ENCODE assay signal across 28 cellular contexts in the genomic region with DNA sequence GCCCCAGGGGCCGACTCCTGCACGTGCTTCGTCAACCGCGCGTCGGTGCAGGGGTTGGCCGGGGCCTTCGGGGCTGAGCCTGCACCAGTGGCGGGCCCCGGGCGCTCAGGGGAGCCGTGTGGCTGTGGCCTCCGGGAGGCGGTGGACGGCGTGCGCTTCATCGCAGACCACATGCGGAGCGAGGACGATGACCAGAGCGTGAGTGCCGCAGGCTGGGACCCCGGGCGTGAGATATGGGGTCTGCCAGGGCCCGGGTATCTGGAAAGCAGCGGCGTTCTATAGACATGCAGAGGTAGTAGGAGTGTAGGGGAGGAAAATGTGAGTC. TPM values are rescaled to one million over a fixed set of nuclear protein-coding genes. Genes with fewer than 3 reads are reported as not detected.
"Had no signal": no experiment of that assay in that cellular context is flagged by ENCODE, and none has a peak within 500 bp of the region (broad histone marks: within the 10 kb centered on the region; RNA-seq: fewer than 3 reads in every experiment).

No MANE protein-coding gene starts in this region.

- DNase-seq: naive thymus-derived CD4-positive, alpha-beta T cell; nucleus accumbens; posterior cingulate gyrus; psoas muscle; right cardiac atrium; right lobe of liver; small intestine; stimulated activated CD4-positive, alpha-beta T cell treated with anti-CD3 and anti-CD28 coated beads, Interleukin-15, amount 100 ng/mL, for 24 hours; stimulated activated CD4-positive, alpha-beta T cell treated with anti-CD3 and anti-CD28 coated beads, Interleukin-2, amount 100 ng/mL, for 24 hours; stimulated activated CD4-positive, alpha-beta T cell treated with anti-CD3 and anti-CD28 coated beads, Interleukin-2, amount 100 ng/mL, for 48 hours; stimulated activated CD4-positive, alpha-beta T cell treated with anti-CD3 and anti-CD28 coated beads, Interleukin-4, amount 100 ng/mL, for 4 hours; stimulated activated CD8-positive, alpha-beta memory T cell treated with anti-CD3 and anti-CD28 coated beads, Interleukin-4, amount 100 ng/mL, for 48 hours; stimulated activated naive CD4-positive, alpha-beta T cell; stimulated activated naive CD8-positive, alpha-beta T cell treated with anti-CD3 and anti-CD28 coated beads, Interleukin-15, amount 100 ng/mL, for 72 hours; stimulated activated naive CD8-positive, alpha-beta T cell treated with anti-CD3 and anti-CD28 coated beads, Interleukin-15, Interleukin-2, amounts not matched to agents 100 U/mL and 50 U/mL, for 24 hours; testis; tibial artery; transverse colon; upper lobe of right lung; uterus had no signal

- H3K4me3 Mint-ChIP-seq: naive thymus-derived CD4-positive, alpha-beta T cell; nephron; neural progenitor cell; stimulated activated memory B cell treated with anti-CD40 and anti-IgM and Interleukin-4, amounts not matched to agents 10 μg/mL and 1 μg/mL and 100 μg/mL, for 72 hours; stimulated activated naive CD8-positive, alpha-beta T cell treated with anti-CD3 and anti-CD28 coated beads, Interleukin-15, amount 100 ng/mL, for 72 hours; type B pancreatic cell had no signal

- H3K27me3 ChIP-seq: pancreas, right lobe of liver, testis, uterus had no signal

- H3K36me3 ChIP-seq: neural progenitor cell, pancreas, right lobe of liver, sigmoid colon, tibial artery, transverse colon, upper lobe of right lung, uterus had no signal

- H3K27ac Mint-ChIP-seq: nephron; neural progenitor cell; progenitor cell of endocrine pancreas; stimulated activated memory B cell treated with anti-CD40 and anti-IgM and Interleukin-4, amounts not matched to agents 10 μg/mL and 1 μg/mL and 100 μg/mL, for 72 hours; type B pancreatic cell had no signal

- ATAC-seq: naive thymus-derived CD4-positive, alpha-beta T cell; pancreas; psoas muscle; right cardiac atrium; right lobe of liver; stimulated activated memory B cell treated with anti-CD40 and anti-IgM and Interleukin-4, amounts not matched to agents 10 μg/mL and 1 μg/mL and 100 μg/mL, for 72 hours; stimulated activated naive CD8-positive, alpha-beta T cell treated with anti-CD3 and anti-CD28 coated beads, Interleukin-15, amount 100 ng/mL, for 72 hours; stimulated activated naive CD8-positive, alpha-beta T cell treated with anti-CD3 and anti-CD28 coated beads, Interleukin-15, Interleukin-2, amounts not matched to agents 100 U/mL and 50 U/mL, for 24 hours; upper lobe of right lung had no signal

- H3K9me3 Mint-ChIP-seq: nephron; neural progenitor cell; stimulated activated memory B cell treated with anti-CD40 and anti-IgM and Interleukin-4, amounts not matched to agents 10 μg/mL and 1 μg/mL and 100 μg/mL, for 72 hours; stimulated activated naive CD8-positive, alpha-beta T cell treated with anti-CD3 and anti-CD28 coated beads, Interleukin-15, amount 100 ng/mL, for 72 hours; type B pancreatic cell had no signal

- H3K36me3 Mint-ChIP-seq: naive thymus-derived CD4-positive, alpha-beta T cell; stimulated activated memory B cell treated with anti-CD40 and anti-IgM and Interleukin-4, amounts not matched to agents 10 μg/mL and 1 μg/mL and 100 μg/mL, for 72 hours; type B pancreatic cell had no signal

- H3K4me3 ChIP-seq: neural progenitor cell, pancreas, psoas muscle, right lobe of liver, sigmoid colon, suprapubic skin, tibial artery, transverse colon, upper lobe of right lung, uterus had no signal

RNA-seq across cellular contexts. Expression of gene CHRNB2, which starts 4.3 kb away (rescaled TPM):
- total RNA-seq: naive thymus-derived CD4-positive, alpha-beta T cell; right cardiac atrium; upper lobe of right lung had no signal
